16 cellular contexts compared by ENCODE assay signal in genomic region chr5:60489856-60490255, GRCh38.
DNase-seq lines count a peak whose midpoint lies in the region; ATAC-seq and TF ChIP-seq lines count a peak whose summit lies in the region.
"Had no signal": no experiment of that assay in that cellular context is flagged by ENCODE, and none has a peak within 500 bp of the region (broad histone marks: within the 10 kb centered on the region; RNA-seq: fewer than 3 reads in every experiment).

No MANE protein-coding gene starts in this region.

- DNase-seq in stimulated activated naive CD8-positive, alpha-beta T cell treated with anti-CD3 and anti-CD28 coated beads, Interleukin-15, amount 100 ng/mL, for 72 hours: no peak
- DNase-seq in stimulated activated naive CD8-positive, alpha-beta T cell treated with anti-CD3 and anti-CD28 coated beads, Interleukin-15, Interleukin-2, amounts not matched to agents 100 U/mL and 50 U/mL, for 24 hours: no peak
- DNase-seq in nephron progenitor cell: no peak
- DNase-seq in substantia nigra (lab: John Stamatoyannopoulos, UW): no peak
- DNase-seq in NCI-H1436 (lab: John Stamatoyannopoulos, UW): no peak
- DNase-seq in DMS153 (lab: John Stamatoyannopoulos, UW): no peak
- DNase-seq in activated CD4-positive, alpha-beta T cell treated with anti-CD3 and anti-CD28 coated beads, Interleukin-2, amount 50 U/mL, for 1 hour: no peak
- DNase-seq in stimulated activated naive B cell treated with anti-CD40 and anti-IgM and Interleukin-4, amounts not matched to agents 10 μg/mL and 1 μg/mL and 100 μg/mL, for 72 hours: no peak
- DNase-seq: C1 segment of cervical spinal cord, H7, IMR-90, Kasumi-1, NCI-H1417, NCI-H2029 treated with DMSO at 0.1 percent for 48 hours, NCI-H510A treated with DMSO at 0.1 percent for 48 hours, Peyer's patch had no signal

- no peak for TF ChIP-seq CTCF in nephron progenitor cell (IDR thresholded peaks at IDR 0.05)

- H3K27ac ChIP-seq in substantia nigra (ENCODE audit: low read depth, low read length, poor library complexity, severe bottlenecking): peak overlapping the region; percentile 8

- H3K27ac Mint-ChIP-seq in stimulated activated naive CD8-positive, alpha-beta T cell treated with anti-CD3 and anti-CD28 coated beads, Interleukin-15, amount 100 ng/mL, for 72 hours: peak overlapping the region; percentile 7 to 10
- peak overlapping the region; percentile 73 for H3K27ac Mint-ChIP-seq in nephron progenitor cell
- no peak overlapping the region for H3K27ac Mint-ChIP-seq in stimulated activated naive B cell treated with anti-CD40 and anti-IgM and Interleukin-4, amounts not matched to agents 10 μg/mL and 1 μg/mL and 100 μg/mL, for 72 hours

- no peaks in the 10 kb centered on the region for H3K36me3 Mint-ChIP-seq in nephron progenitor cell (ENCODE audit: low read depth)
- no peaks in the 10 kb centered on the region for H3K36me3 Mint-ChIP-seq in stimulated activated naive B cell treated with anti-CD40 and anti-IgM and Interleukin-4, amounts not matched to agents 10 μg/mL and 1 μg/mL and 100 μg/mL, for 72 hours

- H3K4me3 Mint-ChIP-seq in stimulated activated naive CD8-positive, alpha-beta T cell treated with anti-CD3 and anti-CD28 coated beads, Interleukin-15, amount 100 ng/mL, for 72 hours: no peak overlapping the region
- H3K4me3 Mint-ChIP-seq in nephron progenitor cell: no peak overlapping the region
- no peak overlapping the region for H3K4me3 Mint-ChIP-seq in stimulated activated naive B cell treated with anti-CD40 and anti-IgM and Interleukin-4, amounts not matched to agents 10 μg/mL and 1 μg/mL and 100 μg/mL, for 72 hours

- H3K27me3 Mint-ChIP-seq in stimulated activated naive CD8-positive, alpha-beta T cell treated with anti-CD3 and anti-CD28 coated beads, Interleukin-15, amount 100 ng/mL, for 72 hours: no peaks in the 10 kb centered on the region
- H3K27me3 Mint-ChIP-seq in nephron progenitor cell (ENCODE audit: low read depth, poor library complexity): peaks cover 4% of the 10 kb centered on the region
- H3K27me3 Mint-ChIP-seq in stimulated activated naive B cell treated with anti-CD40 and anti-IgM and Interleukin-4, amounts not matched to agents 10 μg/mL and 1 μg/mL and 100 μg/mL, for 72 hours: no peaks in the 10 kb centered on the region

- H3K4me1 Mint-ChIP-seq in stimulated activated naive CD8-positive, alpha-beta T cell treated with anti-CD3 and anti-CD28 coated beads, Interleukin-15, amount 100 ng/mL, for 72 hours: no peaks in the 10 kb centered on the region
- H3K4me1 Mint-ChIP-seq in nephron progenitor cell: peaks cover 28% of the 10 kb centered on the region
- peaks cover 15 to 20% of the 10 kb centered on the region in 2 donors for H3K4me1 Mint-ChIP-seq in stimulated activated naive B cell treated with anti-CD40 and anti-IgM and Interleukin-4, amounts not matched to agents 10 μg/mL and 1 μg/mL and 100 μg/mL, for 72 hours

- ATAC-seq in stimulated activated naive CD8-positive, alpha-beta T cell treated with anti-CD3 and anti-CD28 coated beads, Interleukin-15, amount 100 ng/mL, for 72 hours: no peak
- no peak for ATAC-seq in stimulated activated naive CD8-positive, alpha-beta T cell treated with anti-CD3 and anti-CD28 coated beads, Interleukin-15, Interleukin-2, amounts not matched to agents 100 U/mL and 50 U/mL, for 24 hours
- ATAC-seq in stimulated activated naive B cell treated with anti-CD40 and anti-IgM and Interleukin-4, amounts not matched to agents 10 μg/mL and 1 μg/mL and 100 μg/mL, for 72 hours (replicated peaks): no peak

- H3K9me3 Mint-ChIP-seq in stimulated activated naive CD8-positive, alpha-beta T cell treated with anti-CD3 and anti-CD28 coated beads, Interleukin-15, amount 100 ng/mL, for 72 hours: no peaks in the 10 kb centered on the region
- H3K9me3 Mint-ChIP-seq in nephron progenitor cell: no peaks in the 10 kb centered on the region
- H3K9me3 Mint-ChIP-seq in stimulated activated naive B cell treated with anti-CD40 and anti-IgM and Interleukin-4, amounts not matched to agents 10 μg/mL and 1 μg/mL and 100 μg/mL, for 72 hours: no peaks in the 10 kb centered on the region
